ENCODE assay signal across 8 cellular contexts in genomic region chr3:155805204-155805801, GRCh38. TPM values are rescaled to one million over a fixed set of nuclear protein-coding genes. Genes with fewer than 3 reads are reported as not detected.
A peak's percentile ranks its signal among the peaks of the same experiment; 100 is the strongest.
DNase-seq lines count a peak whose midpoint lies in the region; ATAC-seq and TF ChIP-seq lines count a peak whose summit lies in the region.

No MANE protein-coding gene starts in this region.

- no peak for TF ChIP-seq CTCF in mucosa of descending colon (IDR thresholded peaks at IDR 0.05)
- TF ChIP-seq CTCF in GM13977 (IDR thresholded peaks at IDR 0.05; ENCODE audit: extremely low read depth, insufficient read depth, missing control alignments): no peak

- H3K4me3 ChIP-seq in duodenal mucosa (ENCODE audit: low read depth in 1 of 2, low read length in 2 of 2) (peak overlapping the region; percentile 80), mucosa of descending colon (peak overlapping the region; percentile 61)

- peak overlapping the region; percentile 79 to 92 for H3K9ac ChIP-seq in duodenal mucosa (ENCODE audit: low read depth in 1 of 2, low read length in 2 of 2)

- H3K27me3 ChIP-seq in duodenal mucosa (ENCODE audit: control insufficient read depth in 1 of 2, insufficient read depth in 2 of 2, low read length in 2 of 2): no peaks in the 10 kb centered on the region

- H3K4me1 ChIP-seq in duodenal mucosa (ENCODE audit: control insufficient read depth in 1 of 2, insufficient read depth in 2 of 2, low read length in 2 of 2) (peaks cover 5% of the 10 kb centered on the region in 2 donors), mucosa of descending colon (ENCODE audit: low read depth) (no peaks in the 10 kb centered on the region)

- peak; percentile 16 for ATAC-seq in GM18520 (IDR thresholded peaks at IDR 0.05; ENCODE audit: unreplicated experiment)
- peak; percentile 6 for ATAC-seq in HG03064 (IDR thresholded peaks at IDR 0.05; ENCODE audit: low read depth, unreplicated experiment)
- ATAC-seq in mucosa of descending colon: peak; percentile 79

- H3K9me3 ChIP-seq in duodenal mucosa (ENCODE audit: control insufficient read depth in 1 of 2, low read length in 2 of 2) (no peaks in the 10 kb centered on the region), mucosa of descending colon (no peaks in the 10 kb centered on the region)

- DNase-seq in SHP77 treated with DMSO at 0.1 percent for 48 hours (lab: John Stamatoyannopoulos, UW): peak; percentile 10
- DNase-seq in mucosa of descending colon: peak; percentile 57 to 70 (median 65)
- DNase-seq in substantia nigra (lab: John Stamatoyannopoulos, UW): peak in 8 of 49 donors; percentile 8 to 55 (median 29)
- no peak for DNase-seq in GM13977 (ENCODE audit: low spot score)
- no peak for DNase-seq in NCI-H1930 (lab: John Stamatoyannopoulos, UW)

- H3K36me3 ChIP-seq in duodenal mucosa (ENCODE audit: control insufficient read depth in 1 of 2, insufficient read depth in 2 of 2, low read length in 2 of 2): no peaks in the 10 kb centered on the region
- no peaks in the 10 kb centered on the region for H3K36me3 ChIP-seq in mucosa of descending colon (ENCODE audit: low read depth)

- intact Hi-C loops in mucosa of descending colon (cut with DNase I, micrococcal nuclease): no loop called here

- in situ Hi-C loops in GM13977 (cut with MboI; ENCODE audit: low pct_unique_long_range_greater_than_20kb, low sequenced_read_pairs, unreplicated experiment): no loop called here

- H3K27ac ChIP-seq in duodenal mucosa (ENCODE audit: low read depth, low read length) (no peak overlapping the region), substantia nigra (ENCODE audit: low read depth, low read length, poor library complexity, severe bottlenecking) (peak overlapping the region; percentile 81)

RNA-seq across cellular contexts. Expression of gene C3orf33, which starts 0.8 kb away (rescaled TPM):
- 1 to 10 TPM; 1.7 to 3.3 (median 2.0) TPM for total RNA-seq in mucosa of descending colon

RNA-seq across cellular contexts. Expression of gene SLC33A1, which starts 48.9 kb away (rescaled TPM):
- 10 to 100 TPM; 25.8 to 31.0 (median 27.8) TPM for total RNA-seq in mucosa of descending colon

Comparison
In these comparisons a context has a peak if more than half of its experiments do, and no peak if none do; other contexts are left out.
1. ATAC-seq: peak in every context shown above with its lines; median percentile 79 in mucosa of descending colon; 16 in GM18520; 6 in HG03064.
2. DNase-seq: peak in SHP77 treated with DMSO at 0.1 percent for 48 hours (single experiment) and mucosa of descending colon (3 of 3); none in GM13977 (single experiment) and NCI-H1930 (0 of 2).